ENCODE assay signal across 11 cellular contexts in the genomic region with DNA sequence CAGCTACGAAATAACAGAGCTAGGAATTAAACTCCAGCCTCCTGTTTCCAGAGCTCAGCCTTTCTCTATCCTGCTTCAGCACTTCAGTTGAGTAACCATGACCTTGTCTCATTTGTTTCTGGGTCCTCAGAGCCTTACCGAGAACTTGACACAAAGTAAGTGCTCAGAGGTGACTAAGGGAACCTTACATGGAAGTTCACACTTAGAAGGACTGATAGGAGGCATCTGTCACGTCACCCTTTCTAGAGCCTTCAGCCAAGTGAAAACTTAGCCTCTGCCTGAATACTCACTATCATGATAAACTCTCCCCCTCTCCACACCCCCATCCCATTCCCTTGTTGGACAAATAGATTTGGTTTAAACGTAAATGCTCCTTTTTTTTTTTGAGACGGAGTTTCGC. TPM values are rescaled to one million over a fixed set of nuclear protein-coding genes. Genes with fewer than 3 reads are reported as not detected.
DNase-seq lines count a peak whose midpoint lies in the region; ATAC-seq and TF ChIP-seq lines count a peak whose summit lies in the region.
"Had no signal": no experiment of that assay in that cellular context is flagged by ENCODE, and none has a peak within 500 bp of the region (broad histone marks: within the 10 kb centered on the region; RNA-seq: fewer than 3 reads in every experiment).

No MANE protein-coding gene starts in this region.

- no peak for ATAC-seq in SK-N-SH treated with all-trans-retinoic acid at 6 μM for 48 hours
- ATAC-seq in HG03457 (IDR thresholded peaks at IDR 0.05; ENCODE audit: unreplicated experiment) = no peak
- ATAC-seq in GM18907 (IDR thresholded peaks at IDR 0.05; ENCODE audit: unreplicated experiment) = no peak

- no peaks in the 10 kb centered on the region for H3K27me3 ChIP-seq in SK-N-SH (ENCODE audit: insufficient read depth)
- no peaks in the 10 kb centered on the region for H3K27me3 ChIP-seq in thyroid gland

- H3K36me3 ChIP-seq in SK-N-SH (replicated peaks in 1 of 2; ENCODE audit: control insufficient read depth in 1 of 2, insufficient read depth in 2 of 2, low read length in 1 of 2) = no peaks in the 10 kb centered on the region
- no peaks in the 10 kb centered on the region for H3K36me3 ChIP-seq in thyroid gland

- TF ChIP-seq RAD21 in SK-N-SH (IDR thresholded peaks at IDR 0.05; ENCODE audit: low read length) = no peak

- POLR2A ChIA-PET in SK-N-SH (lab: Yijun Ruan, JAX) = interaction anchor here (0.9 to 1.6 kb wide), 2 partner anchors 9 to 11 kb away, joined by 3 read pairs; a partner anchor contains a TSS

- intact Hi-C loops in thyroid gland (cut with DNase I) = no loop called here

- H3K36me3 Mint-ChIP-seq in mesothelial cell of epicardium = no peaks in the 10 kb centered on the region
- H3K36me3 Mint-ChIP-seq: activated naive CD4-positive, alpha-beta T cell treated with anti-CD3 and anti-CD28 coated beads, Interleukin-2, amount 50 U/mL, for 72 hours had no signal

- CTCF ChIA-PET in SK-N-SH (lab: Yijun Ruan, JAX) = interaction anchor here (0.8 to 3.7 kb wide), 10 partner anchors 10 to 268 kb away, joined by 3 to 32 read pairs (median 4); no protein-coding TSS in a partner anchor

- no peak overlapping the region; the same call in 1 of the 2 replicates for H3K4me2 ChIP-seq in SK-N-SH

- no peak for TF ChIP-seq POLR2A in thyroid gland (IDR thresholded peaks at IDR 0.05)

- H3K4me3 ChIP-seq in SK-N-SH (ENCODE audit: low read depth in 2 of 2, low read length in 1 of 2) (peak overlapping the region in 1 of 2 experiments; percentile 66; a peak in 1 of 4 replicates), thyroid gland (replicated peaks in 1 of 3) (no peak overlapping the region)

- H3K9me3 Mint-ChIP-seq in mesothelial cell of epicardium = no peaks in the 10 kb centered on the region

- peak overlapping the region; percentile 77; the same call in 1 of the 2 replicates for H3K9ac ChIP-seq in SK-N-SH

- peaks cover 4% of the 10 kb centered on the region for H3K27me3 Mint-ChIP-seq in mesothelial cell of epicardium (ENCODE audit: low read depth)

- DNase-seq in SK-N-SH (no peak), mesothelial cell of epicardium (ENCODE audit: low spot score in 2 of 2, unreplicated experiment in 2 of 2) (no peak), thyroid gland (no peak), HT-29 (ENCODE audit: low spot score) (no peak)
- DNase-seq: NCI-H2081 treated with DMSO at 0.1 percent for 48 hours; stimulated activated CD4-positive, alpha-beta T cell treated with anti-CD3 and anti-CD28 coated beads, Interleukin-12 subunit alpha, Interleukin-12 subunit beta, amount 100 ng/mL, for 4 hours had no signal

- H3F3A ChIP-seq in SK-N-SH (replicated peaks; ENCODE audit: insufficient read depth) = peaks cover 14% of the 10 kb centered on the region

- TF ChIP-seq EP300 in SK-N-SH (IDR thresholded peaks at IDR 0.05; ENCODE audit: borderline replicate concordance in 1 of 2, low read depth in 1 of 2, low read length in 1 of 2) = no peak

- H2AFZ ChIP-seq in SK-N-SH (ENCODE audit: low read depth) = peak overlapping the region; percentile 98; the same call in 1 of the 2 replicates

- H3K79me2 ChIP-seq in SK-N-SH (ENCODE audit: insufficient read depth) = no peaks in the 10 kb centered on the region

- no peaks in the 10 kb centered on the region for H3K9me3 ChIP-seq in SK-N-SH
- no peaks in the 10 kb centered on the region for H3K9me3 ChIP-seq in thyroid gland

- no peaks in the 10 kb centered on the region for H4K20me1 ChIP-seq in SK-N-SH (ENCODE audit: insufficient read depth)

- peak overlapping the region in 1 of 2 experiments; percentile 81; a peak in 2 of 4 replicates for H3K27ac ChIP-seq in SK-N-SH (ENCODE audit: low read depth in 2 of 2, low read length in 1 of 2)
- peak overlapping the region; percentile 93 for H3K27ac ChIP-seq in cingulate gyrus (ENCODE audit: low read depth, low read length)
- peak overlapping the region; percentile 75 to 90 (median 85) for H3K27ac ChIP-seq in thyroid gland

- H3K9me2 ChIP-seq in SK-N-SH = no peaks in the 10 kb centered on the region

- 95% methylated on average over 5 of the region's 6 CpGs for WGBS in SK-N-SH (ENCODE audit: low lambda C conversion rate)
- WGBS in thyroid gland, 2 donors = 88 to 94% methylated on average over 6 of the region's 6 CpGs

- H3K4me1 Mint-ChIP-seq in mesothelial cell of epicardium = peaks cover 3% of the 10 kb centered on the region

- H3K27ac Mint-ChIP-seq in mesothelial cell of epicardium = no peak overlapping the region
- H3K27ac Mint-ChIP-seq: activated naive CD4-positive, alpha-beta T cell treated with anti-CD3 and anti-CD28 coated beads, Interleukin-2, amount 50 U/mL, for 72 hours had no signal

- peaks cover 0 to 2% of the 10 kb centered on the region in 2 experiments; a peak in 1 of 4 replicates for H3K4me1 ChIP-seq in SK-N-SH (ENCODE audit: control insufficient read depth in 1 of 2, insufficient read depth in 2 of 2, low read depth in 1 of 2, low read length in 1 of 2)
- H3K4me1 ChIP-seq in thyroid gland = peaks cover 0 to 12% of the 10 kb centered on the region in 2 donors

- TF ChIP-seq CTCF in SK-N-SH (IDR thresholded peaks at IDR 0.05) = no peak
- TF ChIP-seq CTCF in mesothelial cell of epicardium (IDR thresholded peaks at IDR 0.05; ENCODE audit: unreplicated experiment) = no peak
- TF ChIP-seq CTCF in thyroid gland (IDR thresholded peaks at IDR 0.05) = no peak

- peak overlapping the region; percentile 77 for H3K4me3 Mint-ChIP-seq in mesothelial cell of epicardium

TF ChIP-seq in SK-N-SH, 30 proteins besides CTCF, POLR2A, EP300 and RAD21 (continues in another document):
- TF ChIP-seq TEAD4 (IDR thresholded peaks at IDR 0.05; ENCODE audit: borderline replicate concordance, insufficient read depth) (no peak), FOXJ3 (CRISPR knock-in tag; IDR thresholded peaks at IDR 0.05) (no peak)
- TF ChIP-seq, protein P1, sequence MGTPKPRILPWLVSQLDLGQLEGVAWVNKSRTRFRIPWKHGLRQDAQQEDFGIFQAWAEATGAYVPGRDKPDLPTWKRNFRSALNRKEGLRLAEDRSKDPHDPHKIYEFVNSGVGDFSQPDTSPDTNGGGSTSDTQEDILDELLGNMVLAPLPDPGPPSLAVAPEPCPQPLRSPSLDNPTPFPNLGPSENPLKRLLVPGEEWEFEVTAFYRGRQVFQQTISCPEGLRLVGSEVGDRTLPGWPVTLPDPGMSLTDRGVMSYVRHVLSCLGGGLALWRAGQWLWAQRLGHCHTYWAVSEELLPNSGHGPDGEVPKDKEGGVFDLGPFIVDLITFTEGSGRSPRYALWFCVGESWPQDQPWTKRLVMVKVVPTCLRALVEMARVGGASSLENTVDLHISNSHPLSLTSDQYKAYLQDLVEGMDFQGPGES (IDR thresholded peaks at IDR 0.05; ENCODE audit: low read depth, low read length) = no peak

TF ChIP-seq in SK-N-SH treated with all-trans-retinoic acid at 6 μM for 48 hours, 23 proteins besides CTCF, POLR2A, EP300 and RAD21 (continues in another document):
- TF ChIP-seq GLIS3 (CRISPR knock-in tag; IDR thresholded peaks at IDR 0.05) = no peak
- TF ChIP-seq, protein P2, sequence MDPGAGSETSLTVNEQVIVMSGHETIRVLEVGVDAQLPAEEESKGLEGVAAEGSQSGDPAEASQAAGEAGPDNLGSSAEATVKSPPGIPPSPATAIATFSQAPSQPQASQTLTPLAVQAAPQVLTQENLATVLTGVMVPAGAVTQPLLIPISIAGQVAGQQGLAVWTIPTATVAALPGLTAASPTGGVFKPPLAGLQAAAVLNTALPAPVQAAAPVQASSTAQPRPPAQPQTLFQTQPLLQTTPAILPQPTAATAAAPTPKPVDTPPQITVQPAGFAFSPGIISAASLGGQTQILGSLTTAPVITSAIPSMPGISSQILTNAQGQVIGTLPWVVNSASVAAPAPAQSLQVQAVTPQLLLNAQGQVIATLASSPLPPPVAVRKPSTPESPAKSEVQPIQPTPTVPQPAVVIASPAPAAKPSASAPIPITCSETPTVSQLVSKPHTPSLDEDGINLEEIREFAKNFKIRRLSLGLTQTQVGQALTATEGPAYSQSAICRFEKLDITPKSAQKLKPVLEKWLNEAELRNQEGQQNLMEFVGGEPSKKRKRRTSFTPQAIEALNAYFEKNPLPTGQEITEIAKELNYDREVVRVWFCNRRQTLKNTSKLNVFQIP (CRISPR knock-in tag; IDR thresholded peaks at IDR 0.05; ENCODE audit: borderline replicate concordance, low read depth) = no peak
- TF ChIP-seq TOX (CRISPR knock-in tag; IDR thresholded peaks at IDR 0.05; ENCODE audit: borderline replicate concordance) = no peak
- TF ChIP-seq RARB (CRISPR knock-in tag; IDR thresholded peaks at IDR 0.05) = no peak
- no peak for TF ChIP-seq ZNF565 (CRISPR knock-in tag; conservative IDR thresholded peaks at IDR 0.05; ENCODE audit: low read depth)
- no peak for TF ChIP-seq OSR1 (CRISPR knock-in tag; IDR thresholded peaks at IDR 0.05)
- TF ChIP-seq ZFP30 (CRISPR knock-in tag; IDR thresholded peaks at IDR 0.05) = no peak
- no peak for TF ChIP-seq TCF4 (CRISPR knock-in tag; IDR thresholded peaks at IDR 0.05; ENCODE audit: borderline replicate concordance)
- TF ChIP-seq ISL1 (CRISPR knock-in tag; IDR thresholded peaks at IDR 0.05) = no peak
- TF ChIP-seq ESRRG (CRISPR knock-in tag; IDR thresholded peaks at IDR 0.05) = no peak
- no peak for TF ChIP-seq ZC3H10 (CRISPR knock-in tag; IDR thresholded peaks at IDR 0.05)
- no peak for TF ChIP-seq ARNTL (CRISPR knock-in tag; IDR thresholded peaks at IDR 0.05; ENCODE audit: borderline replicate concordance, low read depth)

RNA-seq across cellular contexts. Expression of a gene that starts 9.8 kb away (rescaled TPM):
- polyA plus RNA-seq in SK-N-SH (2012; rRNA removed) = 8.9 and 12.5 TPM in 2 replicates
- polyA plus RNA-seq in SK-N-SH (2012; cell fraction: cytosol; rRNA removed) = 7.7 and 8.8 TPM in 2 replicates
- polyA plus RNA-seq in SK-N-SH (2012; cell fraction: nucleus; rRNA removed) = 9.3 and 16.6 TPM in 2 replicates
- total RNA-seq in mesothelial cell of epicardium (67.6 to 71.9 TPM (median 69.4 TPM) in 3 replicates), thyroid gland (10 to 100 TPM; 21.4 to 28.2 (median 25.0) TPM)
- 14.4 and 16.4 TPM in 2 replicates for total RNA-seq in HT-29 (2014; rRNA removed; shearing (Covaris generic))

RNA-seq across cellular contexts. Expression of a gene that starts 38.9 kb away (rescaled TPM):
- 0.29 and 0.39 TPM in 2 replicates for polyA plus RNA-seq in SK-N-SH (2012; rRNA removed)
- 0.29 and 0.31 TPM in 2 replicates for polyA plus RNA-seq in SK-N-SH (2012; cell fraction: cytosol; rRNA removed)
- polyA plus RNA-seq in SK-N-SH (2012; cell fraction: nucleus; rRNA removed) = 0.27 and 0.36 TPM in 2 replicates
- total RNA-seq in mesothelial cell of epicardium (0.09 to 0.18 TPM in 2 of 3 replicates, not detected in the other), thyroid gland (not detected)
- total RNA-seq in HT-29 (2014; rRNA removed; shearing (Covaris generic)) = 0.83 and 1.0 TPM in 2 replicates
- total RNA-seq: activated naive CD4-positive, alpha-beta T cell treated with anti-CD3 and anti-CD28 coated beads, Interleukin-2, amount 50 U/mL, for 72 hours had no signal
